23 cellular contexts compared by ENCODE assay signal in genomic region chr2:11983401-11983800, GRCh38.
DNase-seq lines count a peak whose midpoint lies in the region; ATAC-seq and TF ChIP-seq lines count a peak whose summit lies in the region.
"Had no signal": no experiment of that assay in that cellular context is flagged by ENCODE, and none has a peak within 500 bp of the region (broad histone marks: within the 10 kb centered on the region; RNA-seq: fewer than 3 reads in every experiment).

No MANE protein-coding gene starts in this region.

- TF ChIP-seq POLR2A in esophagus squamous epithelium (IDR thresholded peaks at IDR 0.05): no peak

- peaks cover 4% of the 10 kb centered on the region for H3K27me3 Mint-ChIP-seq in type B pancreatic cell

- H3K4me3 ChIP-seq in Panc1 (ENCODE audit: low read depth in 2 of 2, low read length in 2 of 2) (no peak overlapping the region), esophagus squamous epithelium (no peak overlapping the region)
- H3K4me3 ChIP-seq: BLaER1, GM12878 had no signal

- CTCF ChIA-PET in Panc1 (lab: Charles Lee): no interaction called here

- no peaks in the 10 kb centered on the region for H3K36me3 Mint-ChIP-seq in type B pancreatic cell
- H3K36me3 Mint-ChIP-seq: CD14-positive monocyte; CD4-positive, CD25-positive, alpha-beta regulatory T cell had no signal

- H3K4me1 Mint-ChIP-seq in type B pancreatic cell (ENCODE audit: unreplicated experiment): peaks cover 18% of the 10 kb centered on the region
- H3K4me1 Mint-ChIP-seq: CD4-positive, alpha-beta memory T cell had no signal

- in situ Hi-C loops in Panc1 (cut with HindIII; ENCODE audit: low pct_unique_long_range_greater_than_20kb, low sequenced_read_pairs): no loop called here

- H3K36me3 ChIP-seq in Panc1 (ENCODE audit: control insufficient read depth, insufficient read depth, low read length): no peaks in the 10 kb centered on the region
- H3K36me3 ChIP-seq in esophagus squamous epithelium: no peaks in the 10 kb centered on the region
- H3K36me3 ChIP-seq: BE2C, BLaER1 had no signal

- H3K27me3 ChIP-seq in Panc1 (ENCODE audit: control insufficient read depth, insufficient read depth, low read length) (no peaks in the 10 kb centered on the region), esophagus squamous epithelium (peaks cover 0 to 26% (median 0%) of the 10 kb centered on the region in 4 donors)
- H3K27me3 ChIP-seq: BE2C, BLaER1 had no signal

- H3K27ac Mint-ChIP-seq in type B pancreatic cell: peak overlapping the region; percentile 60
- H3K27ac Mint-ChIP-seq: CD14-positive monocyte; CD8-positive, alpha-beta memory T cell had no signal

- H3K27ac ChIP-seq in Panc1 (ENCODE audit: low read length) (no peak overlapping the region), esophagus squamous epithelium (no peak overlapping the region)
- H3K27ac ChIP-seq: BLaER1 had no signal

- DNase-seq in Panc1 (ENCODE audit: low read depth, low spot score): no peak
- DNase-seq in myocyte (ENCODE audit: low read depth): peak; percentile 53
- no peak for DNase-seq in type B pancreatic cell (ENCODE audit: extremely low spot score, unreplicated experiment)
- no peak for DNase-seq in esophagus squamous epithelium (lab: John Stamatoyannopoulos, UW)
- DNase-seq: 8988T; ACHN; BE2C; CD4-positive, alpha-beta memory T cell; CD4-positive, CD25-positive, alpha-beta regulatory T cell; CD8-positive, alpha-beta memory T cell; COR-L47; DMS 273 treated with DMSO at 0.1 percent for 48 hours; DMS153; DMS53; DMS79; DND-41; EL; GDM1 had no signal

- WGBS in esophagus squamous epithelium, 2 donors: 86 to 89% methylated on average over 3 to 4 of the region's 4 CpGs

- no peaks in the 10 kb centered on the region for H3K4me1 ChIP-seq in Panc1 (ENCODE audit: control insufficient read depth, insufficient read depth, low read length)
- H3K4me1 ChIP-seq in esophagus squamous epithelium: peaks cover 0 to 12% (median 2%) of the 10 kb centered on the region in 3 donors
- H3K4me1 ChIP-seq: BLaER1 had no signal

- TF ChIP-seq CTCF in Panc1 (IDR thresholded peaks at IDR 0.05) (no peak), type B pancreatic cell (conservative IDR thresholded peaks at IDR 0.05) (no peak), esophagus squamous epithelium (IDR thresholded peaks at IDR 0.05) (no peak)

- BruUV-seq in Panc1 (replicated peaks; lab: Mats Ljungman, UMichigan): no TSS peak

- ATAC-seq in Panc1: 0 out of 2 replicates have a peak, but pooled peaks have one; percentile 12
- no peak for ATAC-seq in GM21825 (IDR thresholded peaks at IDR 0.05; ENCODE audit: unreplicated experiment)
- no peak for ATAC-seq in GM21381 (IDR thresholded peaks at IDR 0.05; ENCODE audit: unreplicated experiment)
- ATAC-seq: GM12878 had no signal

- H3K9me3 ChIP-seq in Panc1 (ENCODE audit: control insufficient read depth, insufficient read depth, low read depth, low read length): no peaks in the 10 kb centered on the region
- peaks cover 0 to 5% (median 0%) of the 10 kb centered on the region in 3 donors for H3K9me3 ChIP-seq in esophagus squamous epithelium
- H3K9me3 ChIP-seq: BE2C had no signal

- H3K9me3 Mint-ChIP-seq in type B pancreatic cell: peaks cover 10% of the 10 kb centered on the region

- intact Hi-C loops in Panc1 (cut with micrococcal nuclease; ENCODE audit: unreplicated experiment) (no loop called here), esophagus squamous epithelium (cut with DNase I) (no loop called here)

- no peak overlapping the region for H3K4me3 Mint-ChIP-seq in type B pancreatic cell
- H3K4me3 Mint-ChIP-seq: CD14-positive monocyte; CD4-positive, CD25-positive, alpha-beta regulatory T cell; CD8-positive, alpha-beta memory T cell had no signal

- POLR2A ChIA-PET in Panc1 (lab: Charles Lee): no interaction called here
